In the genomic region with DNA sequence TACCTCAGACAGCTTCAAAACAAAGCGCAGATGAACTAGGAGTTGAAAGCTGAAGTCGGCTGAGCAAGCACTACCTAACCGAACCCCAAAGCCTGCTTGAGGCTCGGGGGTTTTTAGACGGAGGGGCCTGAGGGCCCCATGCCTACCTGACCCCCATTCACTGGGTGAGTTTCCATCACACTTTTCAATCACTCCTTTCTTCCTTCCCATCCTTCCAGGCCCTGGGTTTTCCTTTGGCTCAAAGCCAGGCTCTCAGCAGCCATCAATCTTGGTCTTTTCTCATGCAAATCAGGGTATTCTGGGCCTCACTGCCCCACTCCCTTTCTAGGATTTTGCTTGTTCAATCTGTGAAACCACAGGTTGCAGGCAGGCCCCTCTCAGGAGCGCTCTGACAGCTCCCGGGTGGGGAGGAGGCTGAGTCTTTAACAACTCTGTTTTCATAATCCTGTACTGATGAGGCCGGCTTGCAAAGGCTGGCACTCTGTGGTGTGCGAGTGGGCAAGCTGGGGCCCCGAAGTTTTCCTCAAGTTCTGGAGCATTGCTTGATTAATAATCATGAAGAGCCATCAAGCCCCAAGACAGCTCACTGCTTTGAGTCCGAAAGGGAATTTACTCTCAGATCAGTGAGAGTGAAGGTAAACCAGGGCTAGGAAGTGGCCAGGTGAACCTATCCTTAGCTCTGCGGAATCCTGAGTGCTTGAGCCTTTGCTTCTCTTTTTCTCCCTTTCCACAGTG, we compare ENCODE assay signal across 8 cellular contexts.
A peak's percentile ranks its signal among the peaks of the same experiment; 100 is the strongest.
DNase-seq lines count a peak whose midpoint lies in the region; ATAC-seq and TF ChIP-seq lines count a peak whose summit lies in the region.

No MANE protein-coding gene starts in this region.

- peak; percentile 63 for ATAC-seq in GM21360 (IDR thresholded peaks at IDR 0.05; ENCODE audit: unreplicated experiment)

- H3K9me3 Mint-ChIP-seq in CD4-positive, alpha-beta memory T cell = no peaks in the 10 kb centered on the region

- H3K27me3 ChIP-seq in CD4-positive, alpha-beta memory T cell (ENCODE audit: insufficient read depth, low read length) = no peaks in the 10 kb centered on the region
- H3K27me3 ChIP-seq in NT2/D1 (ENCODE audit: insufficient read depth, insufficient read length) = no peaks in the 10 kb centered on the region

- no peaks in the 10 kb centered on the region for H3K36me3 ChIP-seq in CD4-positive, alpha-beta memory T cell (ENCODE audit: insufficient read depth, low read length)
- no peaks in the 10 kb centered on the region for H3K36me3 ChIP-seq in NT2/D1 (ENCODE audit: insufficient read depth, insufficient read length, low read length)

- peaks cover 12% of the 10 kb centered on the region for H3K4me1 ChIP-seq in CD4-positive, alpha-beta memory T cell (ENCODE audit: insufficient read depth, low read length)
- H3K4me1 ChIP-seq in NT2/D1 (ENCODE audit: insufficient read depth, insufficient read length) = peaks cover 2% of the 10 kb centered on the region

- POLR2A ChIA-PET in CD4-positive, alpha-beta memory T cell (lab: Charles Lee; ENCODE audit: partially characterized antibody) = interaction anchor here (1.4 kb wide), 1 partner anchor 127 kb away, joined by 3 read pairs; no protein-coding TSS in a partner anchor

- TF ChIP-seq POLR2A in erythroblast (IDR thresholded peaks at IDR 0.05; ENCODE audit: low read length) = no peak

- no peaks in the 10 kb centered on the region for H3K36me3 Mint-ChIP-seq in CD4-positive, alpha-beta memory T cell

- H3K4me3 ChIP-seq in CD4-positive, alpha-beta memory T cell (ENCODE audit: low read length in 2 of 2) = no peak overlapping the region
- no peak overlapping the region for H3K4me3 ChIP-seq in NT2/D1 (ENCODE audit: insufficient read length, low read depth)

- no peak for DNase-seq in CD4-positive, alpha-beta memory T cell
- DNase-seq in NT2/D1 (ENCODE audit: low read depth, low spot score) = peak; percentile 89
- peak; percentile 66 for DNase-seq in iPS-NIHi11 (ENCODE audit: low spot score)
- no peak for DNase-seq in NCI-H1048 (lab: John Stamatoyannopoulos, UW)
- no peak for DNase-seq in OCI-M1 (lab: John Stamatoyannopoulos, UW)
- DNase-seq in dedifferentiated amniotic fluid mesenchymal stem cell (ENCODE audit: extremely low spot score) = no peak
- no peak for DNase-seq in erythroblast (lab: John Stamatoyannopoulos, UW)

- no peak overlapping the region for H3K9ac ChIP-seq in NT2/D1 (ENCODE audit: insufficient read length, low read depth)

- peaks cover 8 to 24% (median 20%) of the 10 kb centered on the region in 4 donors for H3K4me1 Mint-ChIP-seq in CD4-positive, alpha-beta memory T cell

- no peaks in the 10 kb centered on the region for H3K9me3 ChIP-seq in CD4-positive, alpha-beta memory T cell (ENCODE audit: control insufficient read depth in 1 of 2, low read length in 2 of 2)
- no peaks in the 10 kb centered on the region for H3K9me3 ChIP-seq in NT2/D1 (ENCODE audit: insufficient read depth, low read length)

- no peaks in the 10 kb centered on the region for H3K27me3 Mint-ChIP-seq in CD4-positive, alpha-beta memory T cell

- intact Hi-C loops in CD4-positive, alpha-beta memory T cell (cut with micrococcal nuclease) = loop anchor here (5.0 kb wide), 1 partner anchor 41 kb away; no protein-coding TSS in a partner anchor

- peak overlapping the region in 6 of 7 donors; percentile 39 to 90 (median 76) for H3K27ac Mint-ChIP-seq in CD4-positive, alpha-beta memory T cell

- no peak overlapping the region for H3K27ac ChIP-seq in CD4-positive, alpha-beta memory T cell (ENCODE audit: low read depth, low read length)

- peak overlapping the region; percentile 21 to 81 (median 71) for H3K4me3 Mint-ChIP-seq in CD4-positive, alpha-beta memory T cell

- CTCF ChIA-PET in CD4-positive, alpha-beta memory T cell (lab: Charles Lee; ENCODE audit: partially characterized antibody) = interaction anchor here (0.8 to 3.6 kb wide), 3 partner anchors 18 to 127 kb away, joined by 3 to 31 read pairs (median 7); no protein-coding TSS in a partner anchor

Comparison
In these comparisons a context has a peak if more than half of its experiments do, and no peak if none do; other contexts are left out.
1. DNase-seq: peak in NT2/D1 (single experiment) and iPS-NIHi11 (single experiment); none in CD4-positive, alpha-beta memory T cell (0 of 5), NCI-H1048 (single experiment), OCI-M1 (single experiment), dedifferentiated amniotic fluid mesenchymal stem cell (single experiment) and erythroblast (0 of 2).